Comparison of ENCODE assay signal across 8 cellular contexts in genomic region chr3:38137615-38138346, GRCh38. TPM values are rescaled to one million over a fixed set of nuclear protein-coding genes. Genes with fewer than 3 reads are reported as not detected.
DNase-seq lines count a peak whose midpoint lies in the region; ATAC-seq, FAIRE-seq and TF ChIP-seq lines count a peak whose summit lies in the region.

No MANE protein-coding gene starts in this region.

- H3K4me1 ChIP-seq in adrenal gland (replicated peaks in 1 of 2) (peaks cover 18 to 50% of the 10 kb centered on the region in 2 donors), keratinocyte (ENCODE audit: control insufficient read depth, extremely low read depth, insufficient read depth, low read length) (peaks cover 55% of the 10 kb centered on the region)

- H3K4me1 Mint-ChIP-seq in stimulated activated memory B cell treated with anti-CD40 and anti-IgM and Interleukin-4, amounts not matched to agents 10 μg/mL and 1 μg/mL and 100 μg/mL, for 72 hours, result peaks cover 73% of the 10 kb centered on the region

- H3K27ac ChIP-seq in adrenal gland (peak overlapping the region; percentile 88 to 97 (median 93)), keratinocyte (ENCODE audit: control insufficient read depth, insufficient read depth, low read length) (peak overlapping the region; percentile 90)

- H4K20me1 ChIP-seq in keratinocyte (ENCODE audit: control insufficient read depth, extremely low read depth, insufficient read depth, low read length), result no peaks in the 10 kb centered on the region

- H3K79me2 ChIP-seq in keratinocyte (ENCODE audit: control insufficient read depth, insufficient read depth, low read length), result peaks cover 51% of the 10 kb centered on the region

- H2AFZ ChIP-seq in keratinocyte (ENCODE audit: control insufficient read depth, low read length), result peak overlapping the region; percentile 70

- H3K4me2 ChIP-seq in keratinocyte (ENCODE audit: control insufficient read depth, extremely low read depth, insufficient read depth, low read depth, low read length), result peak overlapping the region; percentile 83

- H3K4me3 Mint-ChIP-seq in stimulated activated memory B cell treated with anti-CD40 and anti-IgM and Interleukin-4, amounts not matched to agents 10 μg/mL and 1 μg/mL and 100 μg/mL, for 72 hours, result peak overlapping the region; percentile 82

- no peaks in the 10 kb centered on the region for H3K9me3 ChIP-seq in adrenal gland (replicated peaks in 1 of 3)
- H3K9me3 ChIP-seq in keratinocyte (ENCODE audit: control insufficient read depth, low read depth, low read length), result no peaks in the 10 kb centered on the region

- H3K4me3 ChIP-seq in NB4 (ENCODE audit: low read depth, low read length) (peak overlapping the region; percentile 66), adrenal gland (peak overlapping the region; percentile 64 to 94 (median 77)), keratinocyte (ENCODE audit: control insufficient read depth in 2 of 3, extremely low read depth in 1 of 3, insufficient read depth in 2 of 3, low read depth in 1 of 3, low read length in 3 of 3) (peak overlapping the region; percentile 81 to 91 (median 87))

- peaks cover 33% of the 10 kb centered on the region for H3K36me3 Mint-ChIP-seq in stimulated activated memory B cell treated with anti-CD40 and anti-IgM and Interleukin-4, amounts not matched to agents 10 μg/mL and 1 μg/mL and 100 μg/mL, for 72 hours

- H3K36me3 ChIP-seq in adrenal gland (replicated peaks in 1 of 2) (peaks cover 0 to 41% of the 10 kb centered on the region in 2 donors), keratinocyte (ENCODE audit: control insufficient read depth in 2 of 2, extremely low read depth in 1 of 2, insufficient read depth in 2 of 2, low read length in 2 of 2) (peaks cover 19 to 34% of the 10 kb centered on the region in 2 experiments)

- FAIRE-seq in keratinocyte (lab: Jason Lieb, UNC), result no peak

- WGBS in adrenal gland, 4 donors, result 12 to 24% (median 19%) methylated on average over 7 to 22 of the region's 22 CpGs

- H3K9me3 Mint-ChIP-seq in stimulated activated memory B cell treated with anti-CD40 and anti-IgM and Interleukin-4, amounts not matched to agents 10 μg/mL and 1 μg/mL and 100 μg/mL, for 72 hours, result no peaks in the 10 kb centered on the region

- H3K27me3 Mint-ChIP-seq in stimulated activated memory B cell treated with anti-CD40 and anti-IgM and Interleukin-4, amounts not matched to agents 10 μg/mL and 1 μg/mL and 100 μg/mL, for 72 hours, result no peaks in the 10 kb centered on the region

- intact Hi-C loops in adrenal gland (cut with DNase I), result no loop called here

- peak; percentile 11 for DNase-seq in ELR (ENCODE audit: low read depth)
- DNase-seq in NB4 (ENCODE audit: low read depth), result peak; percentile 40
- DNase-seq in adrenal gland, result peak in 1 of 7 donors; percentile 27
- no peak for DNase-seq in keratinocyte (ENCODE audit: low read depth, low spot score)
- DNase-seq in occipital lobe (lab: John Stamatoyannopoulos, UW), result no peak
- no peak for DNase-seq in NK-92 (lab: John Stamatoyannopoulos, UW; ENCODE audit: unreplicated experiment)

- H3K27me3 ChIP-seq in adrenal gland (no peaks in the 10 kb centered on the region), keratinocyte (ENCODE audit: control insufficient read depth, extremely low read depth, insufficient read depth, low read length) (no peaks in the 10 kb centered on the region)

- TF ChIP-seq CTCF in NB4 (IDR thresholded peaks at IDR 0.05; ENCODE audit: low read depth, low read length), result no peak
- no peak for TF ChIP-seq CTCF in adrenal gland (IDR thresholded peaks at IDR 0.05)
- TF ChIP-seq CTCF in keratinocyte (optimal IDR thresholded peaks at IDR 0.05 in 1 of 3, IDR thresholded peaks at IDR 0.05 in 1 of 3, conservative IDR thresholded peaks at IDR 0.05 in 1 of 3; ENCODE audit: extremely low read depth in 1 of 3, insufficient read depth in 2 of 3, low read length in 3 of 3), result peak in 1 of 3 experiments; percentile 25

- TF ChIP-seq POLR2A in NB4 (IDR thresholded peaks at IDR 0.05; ENCODE audit: extremely low read depth, insufficient read length) (no peak), adrenal gland (IDR thresholded peaks at IDR 0.05) (no peak)

- H3K27ac Mint-ChIP-seq in stimulated activated memory B cell treated with anti-CD40 and anti-IgM and Interleukin-4, amounts not matched to agents 10 μg/mL and 1 μg/mL and 100 μg/mL, for 72 hours, result peak overlapping the region; percentile 87

- H3K9me1 ChIP-seq in keratinocyte (ENCODE audit: control insufficient read depth, extremely low read depth, insufficient read depth, low read length), result no peaks in the 10 kb centered on the region

- H3K9ac ChIP-seq in keratinocyte (ENCODE audit: control insufficient read depth, extremely low read depth, insufficient read depth, low read length), result peak overlapping the region; percentile 85

- dilution Hi-C loops in keratinocyte (cut with MboI; ENCODE audit: extremely low pct_ligation_motif_present, low sequenced_read_pairs), result no loop called here

- peak; percentile 13 for ATAC-seq in stimulated activated memory B cell treated with anti-CD40 and anti-IgM and Interleukin-4, amounts not matched to agents 10 μg/mL and 1 μg/mL and 100 μg/mL, for 72 hours
- no peak for ATAC-seq in GM21529 (IDR thresholded peaks at IDR 0.05; ENCODE audit: unreplicated experiment)

RNA-seq across cellular contexts. Expression of gene MYD88, which starts 0.7 kb away (rescaled TPM):
- total RNA-seq in adrenal gland (10 to 100 TPM; 26.6 to 46.6 (median 42.4) TPM), occipital lobe (2.7 TPM)
- polyA plus RNA-seq in adrenal gland (10 to 100 TPM; 22.6 to 29.9 (median 22.6) TPM), keratinocyte (44.0 to 72.8 TPM (median 46.2 TPM) in 3 replicates)
- 52.8 TPM for polyA plus RNA-seq in keratinocyte (2011; ENCODE audit: low read depth)
- polyA plus RNA-seq in keratinocyte (2011; cell fraction: cytosol; rRNA removed), result 58.1 and 67.4 TPM in 2 replicates
- 71.4 and 90.1 TPM in 2 replicates for polyA plus RNA-seq in keratinocyte (2011; cell fraction: nucleus; rRNA removed)
- polyA plus RNA-seq in keratinocyte (2012; ENCODE audit: low replicate concordance), result 34.0 and 52.2 TPM in 2 replicates
- 92.9 to 153 TPM (median 123 TPM) in 3 replicates for polyA minus RNA-seq in keratinocyte
- polyA minus RNA-seq in keratinocyte (2011; cell fraction: cytosol; rRNA and poly(A)+ RNA removed), result 42.6 TPM
- 34.7 and 46.8 TPM in 2 replicates for polyA minus RNA-seq in keratinocyte (2011; cell fraction: nucleus; rRNA and poly(A)+ RNA removed)

RNA-seq across cellular contexts. Expression of gene ACAA1, which starts 0.9 kb away (rescaled TPM):
- total RNA-seq in adrenal gland, result 100 to 1,000 TPM in 6 of 8 donors, 10 to 100 TPM in 2; 83.6 to 150 (median 106) TPM
- polyA plus RNA-seq in adrenal gland, result 100 to 1,000 TPM in 2 of 3 donors, 10 to 100 TPM in 1; 75.8 to 200 (median 165) TPM
- 81.4 to 125 TPM (median 85.3 TPM) in 3 replicates for polyA plus RNA-seq in keratinocyte
- polyA plus RNA-seq in keratinocyte (2011; ENCODE audit: low read depth), result 29.4 TPM
- 62.3 and 109 TPM in 2 replicates for polyA plus RNA-seq in keratinocyte (2011; cell fraction: cytosol; rRNA removed)
- polyA plus RNA-seq in keratinocyte (2011; cell fraction: nucleus; rRNA removed), result 152 and 169 TPM in 2 replicates
- 47.3 and 77.6 TPM in 2 replicates for polyA plus RNA-seq in keratinocyte (2012; ENCODE audit: low replicate concordance)
- polyA minus RNA-seq in keratinocyte, result 58.6 to 84.3 TPM (median 73.0 TPM) in 3 replicates
- polyA minus RNA-seq in keratinocyte (2011; cell fraction: cytosol; rRNA and poly(A)+ RNA removed), result 81.5 TPM
- polyA minus RNA-seq in keratinocyte (2011; cell fraction: nucleus; rRNA and poly(A)+ RNA removed), result 42.1 and 47.1 TPM in 2 replicates
- total RNA-seq in occipital lobe, result 26.2 TPM

RNA-seq across cellular contexts. Expression of gene OXSR1, which starts 27.6 kb away (rescaled TPM):
- total RNA-seq in adrenal gland (10 to 100 TPM; 23.9 to 47.5 (median 33.9) TPM), occipital lobe (54.9 TPM)
- polyA plus RNA-seq in adrenal gland (10 to 100 TPM; 14.8 to 38.9 (median 19.1) TPM), keratinocyte (60.8 to 77.0 TPM (median 61.9 TPM) in 3 replicates)
- 29.8 TPM for polyA plus RNA-seq in keratinocyte (2011; ENCODE audit: low read depth)
- 44.6 and 75.2 TPM in 2 replicates for polyA plus RNA-seq in keratinocyte (2011; cell fraction: cytosol; rRNA removed)
- polyA plus RNA-seq in keratinocyte (2011; cell fraction: nucleus; rRNA removed), result 83.6 and 108 TPM in 2 replicates
- polyA plus RNA-seq in keratinocyte (2012; ENCODE audit: low replicate concordance), result 50.3 and 54.7 TPM in 2 replicates
- polyA minus RNA-seq in keratinocyte, result 31.5 to 73.8 TPM (median 53.2 TPM) in 3 replicates
- 62.2 TPM for polyA minus RNA-seq in keratinocyte (2011; cell fraction: cytosol; rRNA and poly(A)+ RNA removed)
- polyA minus RNA-seq in keratinocyte (2011; cell fraction: nucleus; rRNA and poly(A)+ RNA removed), result 59.6 and 108 TPM in 2 replicates

Comparison
In these comparisons a context has a peak if more than half of its experiments do, and no peak if none do; other contexts are left out.
1. DNase-seq: peak in ELR (single experiment) and NB4 (single experiment); none in keratinocyte (single experiment), occipital lobe (single experiment) and NK-92 (single experiment).
2. Peak in every context shown above with its lines, with median percentiles within 50 percentile points of each other: H3K4me3 ChIP-seq.